In the genomic region with DNA sequence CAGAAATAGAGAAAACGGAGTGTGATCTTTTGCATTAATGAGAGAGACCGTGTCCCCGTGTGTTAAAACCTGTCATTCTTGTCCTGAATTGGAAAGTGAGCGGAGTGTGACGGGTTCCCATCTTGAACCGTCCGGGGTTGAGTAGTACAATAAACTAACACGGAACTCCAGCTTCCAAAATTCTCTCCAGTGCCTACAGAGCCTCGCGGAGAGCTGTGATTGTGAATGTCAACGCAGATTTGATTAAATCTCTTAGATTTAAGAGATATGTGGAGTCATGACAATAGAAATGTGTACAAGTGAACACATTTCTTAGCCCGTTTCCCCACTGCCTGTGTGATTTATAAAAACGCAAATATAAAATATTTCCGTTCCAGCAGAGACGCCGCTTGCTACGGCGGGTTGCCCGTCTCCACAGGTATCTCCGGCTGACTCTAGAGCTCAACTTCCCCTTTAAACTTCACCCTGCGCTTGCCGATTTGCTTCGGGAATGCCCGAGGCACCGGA, we compare ENCODE assay signal across 8 cellular contexts. TPM values are rescaled to one million over a fixed set of nuclear protein-coding genes. Genes with fewer than 3 reads are reported as not detected.
DNase-seq lines count a peak whose midpoint lies in the region; ATAC-seq, FAIRE-seq and TF ChIP-seq lines count a peak whose summit lies in the region.

No MANE protein-coding gene starts in this region.

- POLR2A ChIA-PET in A549 (lab: Yijun Ruan, JAX): interaction anchor here (0.6 to 2.2 kb wide), 27 partner anchors 10 to 469 kb away, joined by 3 to 12 read pairs (median 3); a partner anchor contains a TSS
- POLR2A ChIA-PET in activated CD8-positive, alpha-beta T cell treated with anti-CD3 and anti-CD28 coated beads, Interleukin-2, amount 10 ng/mL, durations not matched to agents 7 days and 5 days (lab: Charles Lee): interaction anchor here (0.5 to 2.9 kb wide), 17 partner anchors 9 to 1761 kb away, joined by 3 to 19 read pairs (median 4); a partner anchor contains a TSS

- TF ChIP-seq RAD21 in A549 (conservative IDR thresholded peaks at IDR 0.05 in 1 of 2, IDR thresholded peaks at IDR 0.05 in 1 of 2): no peak

- WGBS in A549 (ENCODE audit: missing lambda C conversion rate): 2% methylated on average over 25 of the region's 25 CpGs
- 0% methylated on average over 19 to 22 of the region's 25 CpGs for WGBS in esophagus squamous epithelium, 2 donors
- 0 to 1% methylated on average over 25 of the region's 25 CpGs for WGBS in upper lobe of left lung, 2 donors

- peaks cover 35% of the 10 kb centered on the region for H3K36me3 Mint-ChIP-seq in activated CD8-positive, alpha-beta T cell treated with anti-CD3 and anti-CD28 coated beads, Interleukin-2, amount 10 ng/mL, durations not matched to agents 7 days and 5 days (ENCODE audit: low read depth)
- H3K36me3 Mint-ChIP-seq in naive B cell: peaks cover 0 to 13% of the 10 kb centered on the region in 2 donors

- CTCF ChIA-PET in A549 (lab: Yijun Ruan, JAX): interaction anchor here (0.6 to 2.0 kb wide), 3 partner anchors 61 to 387 kb away, joined by 3 to 4 read pairs (median 3); no protein-coding TSS in a partner anchor
- CTCF ChIA-PET in activated CD8-positive, alpha-beta T cell treated with anti-CD3 and anti-CD28 coated beads, Interleukin-2, amount 10 ng/mL, durations not matched to agents 7 days and 5 days (lab: Charles Lee): interaction anchor here (0.6 to 2.4 kb wide), 6 partner anchors 14 to 1322 kb away, joined by 3 to 9 read pairs (median 4); a partner anchor contains a TSS

- H3K4me1 ChIP-seq in A549 (peaks cover 9% of the 10 kb centered on the region; the same call in 1 of the 3 replicates), esophagus squamous epithelium (peaks cover 0 to 46% (median 11%) of the 10 kb centered on the region in 3 donors), upper lobe of left lung (peaks cover 13 to 31% (median 26%) of the 10 kb centered on the region in 4 donors)

- H3K9me3 Mint-ChIP-seq in activated CD8-positive, alpha-beta T cell treated with anti-CD3 and anti-CD28 coated beads, Interleukin-2, amount 10 ng/mL, durations not matched to agents 7 days and 5 days (ENCODE audit: insufficient read depth): no peaks in the 10 kb centered on the region
- H3K9me3 Mint-ChIP-seq in naive B cell: no peaks in the 10 kb centered on the region

- peak overlapping the region; percentile 100 for H3K27ac Mint-ChIP-seq in activated CD8-positive, alpha-beta T cell treated with anti-CD3 and anti-CD28 coated beads, Interleukin-2, amount 10 ng/mL, durations not matched to agents 7 days and 5 days
- peak overlapping the region; percentile 96 to 100 (median 99) for H3K27ac Mint-ChIP-seq in naive B cell

- H3K27me3 ChIP-seq in esophagus squamous epithelium: no peaks in the 10 kb centered on the region
- H3K27me3 ChIP-seq in upper lobe of left lung: no peaks in the 10 kb centered on the region

- H3K36me3 ChIP-seq in esophagus squamous epithelium: peaks cover 0 to 27% (median 11%) of the 10 kb centered on the region in 3 donors
- peaks cover 4 to 25% (median 12%) of the 10 kb centered on the region in 4 donors for H3K36me3 ChIP-seq in upper lobe of left lung

- TF ChIP-seq EP300 in A549 (IDR thresholded peaks at IDR 0.05) (no peak), upper lobe of left lung (IDR thresholded peaks at IDR 0.05) (no peak)

- peak overlapping the region; percentile 100 for H3K4me3 Mint-ChIP-seq in activated CD8-positive, alpha-beta T cell treated with anti-CD3 and anti-CD28 coated beads, Interleukin-2, amount 10 ng/mL, durations not matched to agents 7 days and 5 days
- H3K4me3 Mint-ChIP-seq in naive B cell: peak overlapping the region; percentile 97 to 100 (median 100)

- DNase-seq in A549 (ENCODE audit: low read depth in 1 of 2, low spot score in 1 of 2): peak; percentile 43 to 54
- DNase-seq in GM12892 (ENCODE audit: insufficient read length): peak; percentile 27
- peak; percentile 25 for DNase-seq in NCI-H2107 (lab: John Stamatoyannopoulos, UW)
- peak; percentile 40 for DNase-seq in activated CD8-positive, alpha-beta T cell treated with anti-CD3 and anti-CD28 coated beads, Interleukin-2, amount 10 ng/mL, durations not matched to agents 7 days and 5 days
- DNase-seq in esophagus squamous epithelium (lab: John Stamatoyannopoulos, UW): no peak
- no peak for DNase-seq in naive B cell
- DNase-seq in upper lobe of left lung: peak in 1 of 2 donors; percentile 40

- ATAC-seq in A549 (peak; percentile 58 to 67; a peak in 5 of 6 replicates), HG02840 (IDR thresholded peaks at IDR 0.05; ENCODE audit: low FRiP score, unreplicated experiment) (peak; percentile 36), naive B cell (ENCODE audit: low read depth in 2 of 2) (peak; percentile 18 to 22), upper lobe of left lung (ENCODE audit: low FRiP score in 2 of 2) (peak; percentile 77 to 78)
- peak; percentile 43 for ATAC-seq in activated CD8-positive, alpha-beta T cell treated with anti-CD3 and anti-CD28 coated beads, Interleukin-2, amount 10 ng/mL, durations not matched to agents 7 days and 5 days

- H3K4me1 Mint-ChIP-seq in activated CD8-positive, alpha-beta T cell treated with anti-CD3 and anti-CD28 coated beads, Interleukin-2, amount 10 ng/mL, durations not matched to agents 7 days and 5 days (ENCODE audit: low read depth): peaks cover 40% of the 10 kb centered on the region
- peaks cover 23 to 45% (median 44%) of the 10 kb centered on the region in 3 donors for H3K4me1 Mint-ChIP-seq in naive B cell

- H3K27ac ChIP-seq in A549: peak overlapping the region; percentile 95 to 97
- H3K27ac ChIP-seq in esophagus squamous epithelium: peak overlapping the region; percentile 94 to 96 (median 95)
- H3K27ac ChIP-seq in upper lobe of left lung: peak overlapping the region; percentile 80 to 93 (median 90)

- FAIRE-seq in A549 (lab: Jason Lieb, UNC) (no peak), GM12892 (lab: Jason Lieb, UNC) (peak; percentile 50)

- intact Hi-C loops in esophagus squamous epithelium (cut with DNase I): no loop called here

- TF ChIP-seq CTCF in A549 (IDR thresholded peaks at IDR 0.05) (no peak), esophagus squamous epithelium (IDR thresholded peaks at IDR 0.05) (no peak), upper lobe of left lung (IDR thresholded peaks at IDR 0.05) (no peak)

- peak overlapping the region; percentile 82 for H3K4me3 ChIP-seq in A549
- H3K4me3 ChIP-seq in esophagus squamous epithelium: peak overlapping the region; percentile 68 to 86 (median 81)
- H3K4me3 ChIP-seq in upper lobe of left lung: peak overlapping the region; percentile 38 to 91 (median 76)

- H3K27me3 Mint-ChIP-seq in activated CD8-positive, alpha-beta T cell treated with anti-CD3 and anti-CD28 coated beads, Interleukin-2, amount 10 ng/mL, durations not matched to agents 7 days and 5 days (ENCODE audit: low read depth): no peaks in the 10 kb centered on the region
- H3K27me3 Mint-ChIP-seq in naive B cell: peaks cover 0 to 4% (median 0%) of the 10 kb centered on the region in 3 donors

- H3K9me3 ChIP-seq in A549 (no peaks in the 10 kb centered on the region), esophagus squamous epithelium (no peaks in the 10 kb centered on the region), upper lobe of left lung (no peaks in the 10 kb centered on the region)

- TF ChIP-seq POLR2A in A549 (IDR thresholded peaks at IDR 0.05; ENCODE audit: low read length) (no peak), GM12892 (IDR thresholded peaks at IDR 0.05; ENCODE audit: low read depth, low read length) (no peak), esophagus squamous epithelium (IDR thresholded peaks at IDR 0.05) (no peak), upper lobe of left lung (IDR thresholded peaks at IDR 0.05) (no peak)

- H3K4me2 ChIP-seq in A549: peak overlapping the region; percentile 94

TF ChIP-seq in A549, 52 proteins besides CTCF, POLR2A, EP300 and RAD21:
- TF ChIP-seq PHF8 (IDR thresholded peaks at IDR 0.05; ENCODE audit: borderline replicate concordance, low read depth) (no peak), JUNB (IDR thresholded peaks at IDR 0.05) (no peak), RNF2 (IDR thresholded peaks at IDR 0.05; ENCODE audit: borderline replicate concordance, low read depth) (no peak), RFX5 (IDR thresholded peaks at IDR 0.05) (no peak), HDAC2 (IDR thresholded peaks at IDR 0.05) (no peak), SMC3 (IDR thresholded peaks at IDR 0.05) (no peak; the same call in 2 of the 3 replicates)

RNA-seq across cellular contexts. Expression of a gene that starts 0.5 kb away (rescaled TPM):
- 134 and 205 TPM in 2 replicates for polyA plus RNA-seq in A549 (2011; rRNA removed)
- polyA plus RNA-seq in A549 (2012; cell fraction: cytosol; rRNA removed): 45.4 and 57.9 TPM in 2 replicates
- polyA plus RNA-seq in A549 (2012; cell fraction: nucleus; rRNA removed): 13.4 and 20.3 TPM in 2 replicates
- polyA plus RNA-seq in A549 (2017; fragmentation: RNase III; extraction: RNeasy Plus Mini Kit Qiagen cat#74134 plus additional on column Dnase treatment): 213 to 241 TPM (median 219 TPM) in 3 replicates
- polyA minus RNA-seq in A549 (2011; rRNA and poly(A)+ RNA removed): 21.8 and 22.7 TPM in 2 replicates
- polyA plus RNA-seq in GM12892 (2012; ENCODE audit: missing spikeins): 81.9 TPM
- total RNA-seq in activated CD8-positive, alpha-beta T cell treated with anti-CD3 and anti-CD28 coated beads, Interleukin-2, amount 10 ng/mL, durations not matched to agents 7 days and 5 days: 10 to 100 TPM; 67.7 to 69.4 TPM
- 10 to 100 TPM; 52.1 to 83.1 (median 62.1) TPM for total RNA-seq in esophagus squamous epithelium
- polyA plus RNA-seq in naive B cell (ENCODE audit: low read depth in 6 of 6): 10 to 100 TPM; 32.4 to 51.9 (median 36.8) TPM
- 10 to 100 TPM; 44.0 to 75.0 (median 50.3) TPM for total RNA-seq in upper lobe of left lung

Comparison
In these comparisons a context has a peak if more than half of its experiments do, and no peak if none do; other contexts are left out.
1. ATAC-seq: peak in every context shown above with its lines; median percentile 78 in upper lobe of left lung; 62 in A549; 43 in activated CD8-positive, alpha-beta T cell treated with anti-CD3 and anti-CD28 coated beads, Interleukin-2, amount 10 ng/mL, durations not matched to agents 7 days and 5 days; 36 in HG02840; 20 in naive B cell.
2. DNase-seq: peak in A549 (2 of 2), GM12892 (single experiment), NCI-H2107 (single experiment) and activated CD8-positive, alpha-beta T cell treated with anti-CD3 and anti-CD28 coated beads, Interleukin-2, amount 10 ng/mL, durations not matched to agents 7 days and 5 days (single experiment); none in esophagus squamous epithelium (single experiment) and naive B cell (single experiment).
3. Peak in every context shown above with its lines, with median percentiles within 50 percentile points of each other: H3K27ac ChIP-seq and H3K4me3 ChIP-seq.